Comparison of ENCODE assay signal across 8 cellular contexts in genomic region chr1:180863158-180863775, GRCh38. TPM values are rescaled to one million over a fixed set of nuclear protein-coding genes. Genes with fewer than 3 reads are reported as not detected.
DNase-seq lines count a peak whose midpoint lies in the region; ATAC-seq, FAIRE-seq and TF ChIP-seq lines count a peak whose summit lies in the region.

No MANE protein-coding gene starts in this region.

- H3K27ac ChIP-seq in AG04450 (ENCODE audit: low read depth, low read length) = no peak overlapping the region

- H3K4me1 Mint-ChIP-seq in glutamatergic neuron (ENCODE audit: low read depth, unreplicated experiment) = no peaks in the 10 kb centered on the region
- no peaks in the 10 kb centered on the region for H3K4me1 Mint-ChIP-seq in activated T-helper 17 cell treated with anti-CD3 and anti-CD28 coated beads, Interleukin-2, amount 50 U/mL, for 72 hours

- POLR2A ChIA-PET in AG04450 (lab: Yijun Ruan, JAX) = interaction anchor here (2.4 kb wide), 1 partner anchor 347 kb away, joined by 6 read pairs; no protein-coding TSS in a partner anchor

- no peak overlapping the region for H3K4me3 ChIP-seq in AG04450 (ENCODE audit: low read depth, low read length)
- no peak overlapping the region for H3K4me3 ChIP-seq in WI38 (ENCODE audit: low read depth, low read length)

- no peaks in the 10 kb centered on the region for H3K9me3 Mint-ChIP-seq in glutamatergic neuron (ENCODE audit: unreplicated experiment)
- H3K9me3 Mint-ChIP-seq in activated T-helper 17 cell treated with anti-CD3 and anti-CD28 coated beads, Interleukin-2, amount 50 U/mL, for 72 hours = no peaks in the 10 kb centered on the region

- peak; percentile 96 for FAIRE-seq in G401.6 (lab: Jason Lieb, UNC)

- intact Hi-C loops in sciatic nerve (cut with DNase I) = loop anchor here (5.0 kb wide), 1 partner anchor 336 kb away; no protein-coding TSS in a partner anchor

- DNase-seq in AG04450 (ENCODE audit: low read depth, low spot score) = peak; percentile 26
- DNase-seq in NCI-H146 (lab: John Stamatoyannopoulos, UW) = peak; percentile 31
- no peak for DNase-seq in glutamatergic neuron
- DNase-seq in sciatic nerve (ENCODE audit: low spot score) = no peak

- no peaks in the 10 kb centered on the region for H3K36me3 Mint-ChIP-seq in glutamatergic neuron (ENCODE audit: unreplicated experiment)
- peaks cover 26% of the 10 kb centered on the region for H3K36me3 Mint-ChIP-seq in activated T-helper 17 cell treated with anti-CD3 and anti-CD28 coated beads, Interleukin-2, amount 50 U/mL, for 72 hours (ENCODE audit: low read depth)

- no peak overlapping the region for H3K4me3 Mint-ChIP-seq in glutamatergic neuron (ENCODE audit: unreplicated experiment)
- H3K4me3 Mint-ChIP-seq in activated T-helper 17 cell treated with anti-CD3 and anti-CD28 coated beads, Interleukin-2, amount 50 U/mL, for 72 hours = no peak overlapping the region

- no peaks in the 10 kb centered on the region for H3K9me3 ChIP-seq in AG04450 (ENCODE audit: control insufficient read depth, insufficient read depth, low read length)

- peak; percentile 62 for TF ChIP-seq CTCF in AG04450 (IDR thresholded peaks at IDR 0.05; ENCODE audit: low read depth, low read length)
- TF ChIP-seq CTCF in WI38 (IDR thresholded peaks at IDR 0.05; ENCODE audit: low read depth, low read length) = peak; percentile 34; the same call in 1 of the 2 replicates
- peak; percentile 88 for TF ChIP-seq CTCF in glutamatergic neuron (IDR thresholded peaks at IDR 0.05; ENCODE audit: partially characterized antibody, unreplicated experiment)

- no peaks in the 10 kb centered on the region for H3K27me3 Mint-ChIP-seq in glutamatergic neuron (ENCODE audit: unreplicated experiment)
- no peaks in the 10 kb centered on the region for H3K27me3 Mint-ChIP-seq in activated T-helper 17 cell treated with anti-CD3 and anti-CD28 coated beads, Interleukin-2, amount 50 U/mL, for 72 hours

- no peak overlapping the region for H3K27ac Mint-ChIP-seq in glutamatergic neuron (ENCODE audit: unreplicated experiment)
- no peak overlapping the region for H3K27ac Mint-ChIP-seq in activated T-helper 17 cell treated with anti-CD3 and anti-CD28 coated beads, Interleukin-2, amount 50 U/mL, for 72 hours

- CTCF ChIA-PET in AG04450 (lab: Charles Lee) = interaction anchor here (0.6 to 7.4 kb wide), 39 partner anchors 9 to 381 kb away, joined by 3 to 131 read pairs (median 6); partner anchors contain the start of gene XPR1

- ATAC-seq in sciatic nerve (peak; percentile 32), GM19452 (IDR thresholded peaks at IDR 0.05; ENCODE audit: unreplicated experiment) (no peak)
- ATAC-seq in activated T-helper 17 cell treated with anti-CD3 and anti-CD28 coated beads, Interleukin-2, amount 50 U/mL, for 72 hours (replicated peaks) = no peak

- no peaks in the 10 kb centered on the region for H3K27me3 ChIP-seq in AG04450 (ENCODE audit: control insufficient read depth, insufficient read depth, low read length)

RNA-seq across cellular contexts. Expression of gene KIAA1614, which starts 49.4 kb away (rescaled TPM):
- polyA plus RNA-seq in AG04450 (2011; rRNA removed) = 3.6 and 4.0 TPM in 2 replicates
- 4.3 and 6.1 TPM in 2 replicates for polyA minus RNA-seq in AG04450 (2011; rRNA and poly(A)+ RNA removed)
- 4.1 TPM for total RNA-seq in glutamatergic neuron (ENCODE audit: unreplicated experiment)
- total RNA-seq in sciatic nerve = 14.9 TPM
- under 1 TPM; 0.04 to 0.19 TPM for total RNA-seq in activated T-helper 17 cell treated with anti-CD3 and anti-CD28 coated beads, Interleukin-2, amount 50 U/mL, for 72 hours

Comparison
In these comparisons a context has a peak if more than half of its experiments do, and no peak if none do; other contexts are left out.
1. DNase-seq: peak in AG04450 (single experiment) and NCI-H146 (single experiment); none in glutamatergic neuron (single experiment) and sciatic nerve (single experiment).
2. CTCF ChIP-seq: peak in every context shown above with its lines; median percentile 88 in glutamatergic neuron; 62 in AG04450; 34 in WI38.